27 cellular contexts compared by ENCODE assay signal in the genomic region with DNA sequence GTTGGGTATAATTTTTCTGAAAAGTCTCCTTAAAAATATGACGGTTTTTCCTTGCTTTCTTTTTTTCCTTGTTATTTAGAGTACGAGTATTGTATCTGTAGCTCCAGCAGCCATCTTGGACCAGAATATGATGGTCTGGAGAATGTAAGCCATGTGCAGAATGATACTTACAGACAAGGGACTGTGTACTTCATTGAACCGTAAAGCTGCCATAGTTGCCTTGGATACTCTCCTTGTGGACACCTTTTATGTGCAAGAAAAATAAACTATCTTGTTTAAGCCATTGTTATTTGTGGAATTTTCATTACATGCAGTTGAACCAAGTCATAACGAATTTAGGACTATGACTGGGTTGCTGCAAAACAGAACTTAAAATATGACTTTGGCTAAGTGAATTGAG.
"Had no signal": no experiment of that assay in that cellular context is flagged by ENCODE, and none has a peak within 500 bp of the region (broad histone marks: within the 10 kb centered on the region; RNA-seq: fewer than 3 reads in every experiment).

No MANE protein-coding gene starts in this region.

- H3K9me3 ChIP-seq: MG63 had no signal

- H3K4me3 ChIP-seq: cardiac muscle cell, MG63 had no signal

- H3K36me3 Mint-ChIP-seq: activated naive CD8-positive, alpha-beta T cell had no signal

- DNase-seq: activated B cell treated with CpG ODN at 0.5 μM for 24 hours; activated CD4-positive, alpha-beta memory T cell treated with anti-CD3 and anti-CD28 coated beads, Interleukin-2, amount 10 ng/mL, durations not matched to agents 7 days and 5 days; activated CD4-positive, alpha-beta T cell treated with anti-CD3 and anti-CD28 coated beads for 1 hour; activated CD4-positive, alpha-beta T cell treated with anti-CD3 and anti-CD28 coated beads, Interleukin-2, amount 50 U/mL, for 1 hour; activated gamma-delta T cell; activated naive CD4-positive, alpha-beta T cell treated with anti-CD3 and anti-CD28 coated beads for 36 hours; activated T-cell treated with anti-CD3 and anti-CD28 coated beads for 4 hours; activated T-cell treated with anti-CD3 and anti-CD28 coated beads, Interleukin-2, amount 50 U/mL, for 48 hours; amygdala; brain microvascular endothelial cell; MG63; MV-4-11; NCI-H1092 treated with DMSO at 0.1 percent for 48 hours; NCI-H1417 treated with DMSO at 0.1 percent for 48 hours; NCI-H1694; NCI-H2029; NCI-H345; NCI-H510A; NCI-H526 treated with DMSO at 0.1 percent for 48 hours; PC-3; SHP77; T-helper 2 cell; T1000 had no signal

- H3K9me3 Mint-ChIP-seq: activated B cell treated with CpG ODN at 0.5 μM for 24 hours; activated naive CD4-positive, alpha-beta T cell treated with anti-CD3 and anti-CD28 coated beads for 36 hours; activated T-helper 17 cell treated with anti-CD3 and anti-CD28 coated beads, Interleukin-2, amount 50 U/mL, for 72 hours had no signal

- H3K36me3 ChIP-seq: brain microvascular endothelial cell, cardiac muscle cell, MG63 had no signal

- H3K27ac Mint-ChIP-seq: activated B cell treated with CpG ODN at 0.5 μM for 24 hours; activated CD4-positive, alpha-beta memory T cell treated with anti-CD3 and anti-CD28 coated beads, Interleukin-2, amount 10 ng/mL, durations not matched to agents 7 days and 5 days; activated naive CD4-positive, alpha-beta T cell treated with anti-CD3 and anti-CD28 coated beads for 36 hours; activated naive CD8-positive, alpha-beta T cell; activated T-helper 17 cell treated with anti-CD3 and anti-CD28 coated beads, Interleukin-2, amount 50 U/mL, for 72 hours had no signal

- H3K27me3 ChIP-seq: brain microvascular endothelial cell, cardiac muscle cell, MG63 had no signal

- H3K4me3 Mint-ChIP-seq: activated B cell treated with CpG ODN at 0.5 μM for 24 hours; activated CD4-positive, alpha-beta memory T cell treated with anti-CD3 and anti-CD28 coated beads, Interleukin-2, amount 10 ng/mL, durations not matched to agents 7 days and 5 days; activated naive CD4-positive, alpha-beta T cell treated with anti-CD3 and anti-CD28 coated beads for 36 hours; activated naive CD8-positive, alpha-beta T cell; activated T-helper 17 cell treated with anti-CD3 and anti-CD28 coated beads, Interleukin-2, amount 50 U/mL, for 72 hours had no signal

- H3K4me1 Mint-ChIP-seq: activated B cell treated with CpG ODN at 0.5 μM for 24 hours; activated T-helper 17 cell treated with anti-CD3 and anti-CD28 coated beads, Interleukin-2, amount 50 U/mL, for 72 hours had no signal

- H3K27me3 Mint-ChIP-seq: activated B cell treated with CpG ODN at 0.5 μM for 24 hours; activated CD4-positive, alpha-beta memory T cell treated with anti-CD3 and anti-CD28 coated beads, Interleukin-2, amount 10 ng/mL, durations not matched to agents 7 days and 5 days; activated T-helper 17 cell treated with anti-CD3 and anti-CD28 coated beads, Interleukin-2, amount 50 U/mL, for 72 hours had no signal

- H3K27ac ChIP-seq: brain microvascular endothelial cell, cardiac muscle cell, KMS-11 had no signal
